Comparison of ENCODE assay signal across 10 cellular contexts in the genomic region with DNA sequence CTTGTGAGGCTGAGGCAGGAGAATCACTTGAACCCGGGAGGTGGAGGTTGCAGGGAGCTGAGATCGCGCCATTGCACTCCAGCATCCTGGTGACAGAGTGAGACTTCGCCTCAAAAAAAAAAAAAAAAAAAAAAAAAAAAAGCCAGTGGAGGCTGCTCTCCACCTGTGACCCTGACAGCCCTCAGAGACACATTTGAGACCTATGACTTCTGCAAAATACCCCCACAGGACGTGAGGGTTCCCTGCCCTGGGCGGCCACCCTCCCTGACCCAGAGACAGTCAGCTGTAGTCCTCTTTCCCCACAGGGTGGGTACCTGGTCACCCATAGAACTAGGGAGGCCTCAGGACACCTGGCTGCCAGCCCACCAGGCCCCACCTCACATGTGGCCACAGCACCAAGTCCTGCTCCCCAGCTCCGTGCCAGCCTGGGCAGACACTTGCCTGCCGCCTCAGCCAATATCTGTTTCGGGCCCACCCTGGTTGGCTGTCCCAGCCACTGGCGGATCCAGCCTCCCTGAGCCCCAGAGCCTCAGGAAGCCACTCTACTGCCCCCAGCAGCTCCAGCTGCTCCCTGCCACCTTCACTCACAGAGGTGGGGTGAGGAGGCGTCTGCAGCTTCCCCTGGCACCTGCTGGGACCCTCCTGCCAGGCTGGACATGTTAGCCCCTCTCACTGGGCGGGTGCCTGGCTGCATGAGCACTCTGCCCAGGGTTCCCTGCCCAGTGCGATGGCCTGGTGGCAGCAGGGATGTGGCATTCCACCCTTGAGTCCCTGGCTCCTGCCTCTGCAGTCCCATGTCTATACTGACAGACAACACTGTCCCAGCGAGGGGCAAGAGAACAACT. TPM values are rescaled to one million over a fixed set of nuclear protein-coding genes. Genes with fewer than 3 reads are reported as not detected.
DNase-seq lines count a peak whose midpoint lies in the region; ATAC-seq and TF ChIP-seq lines count a peak whose summit lies in the region.
"Had no signal": no experiment of that assay in that cellular context is flagged by ENCODE, and none has a peak within 500 bp of the region (broad histone marks: within the 10 kb centered on the region; RNA-seq: fewer than 3 reads in every experiment).

No MANE protein-coding gene starts in this region.

- intact Hi-C loops in heart right ventricle (cut with DNase I) (no loop called here), spleen (cut with DNase I; ENCODE audit: low total_unique reads) (no loop called here)

- H3K27me3 ChIP-seq in heart right ventricle, result no peaks in the 10 kb centered on the region
- H3K27me3 ChIP-seq in spleen (replicated peaks in 1 of 7), result no peaks in the 10 kb centered on the region

- H3K4me1 ChIP-seq in heart right ventricle (peaks cover 85 to 100% (median 96%) of the 10 kb centered on the region in 9 donors), spleen (peaks cover 90 to 100% (median 100%) of the 10 kb centered on the region in 6 donors)

- ATAC-seq in heart right ventricle (no peak), GM18520 (IDR thresholded peaks at IDR 0.05; ENCODE audit: unreplicated experiment) (no peak)

- H3K36me3 ChIP-seq in heart right ventricle (peaks cover 0 to 90% (median 30%) of the 10 kb centered on the region in 9 donors), spleen (peaks cover 0 to 99% (median 75%) of the 10 kb centered on the region in 6 donors)

- 68 to 79% methylated on average over 13 to 14 of the region's 14 CpGs for WGBS in heart right ventricle, 2 donors
- WGBS in spleen, 5 donors, result 62 to 79% (median 74%) methylated on average over 11 to 14 of the region's 14 CpGs

- 0 out of 2 replicates have a peak overlapping the region, but pooled peaks have one; percentile 78 for H3K27ac ChIP-seq in VCaP
- peak overlapping the region; percentile 19 to 100 (median 90) for H3K27ac ChIP-seq in heart right ventricle
- peak overlapping the region; percentile 65 to 100 (median 96) for H3K27ac ChIP-seq in spleen

- TF ChIP-seq CTCF in VCaP (conservative IDR thresholded peaks at IDR 0.05) (no peak), heart right ventricle (IDR thresholded peaks at IDR 0.05) (no peak), spleen (IDR thresholded peaks at IDR 0.05 in 8 of 11, conservative IDR thresholded peaks at IDR 0.05 in 3 of 11) (no peak)

- DNase-seq in DMS 273 (lab: John Stamatoyannopoulos, UW; ENCODE audit: unreplicated experiment) (peak; percentile 53), DMS 273 treated with DMSO at 0.1 percent for 48 hours (lab: John Stamatoyannopoulos, UW) (no peak), heart right ventricle (no peak), spleen (peak; percentile 84), NCI-H1694 (lab: John Stamatoyannopoulos, UW) (no peak), glomerular visceral epithelial cell (ENCODE audit: extremely low spot score) (no peak)
- DNase-seq: erythroblast; NK-92 treated with Interleukin-12 subunit alpha and Interleukin-12 subunit beta, amount 100 ng/mL, for 24 hours had no signal

- no peak for TF ChIP-seq POLR2A in spleen (IDR thresholded peaks at IDR 0.05)

- no peaks in the 10 kb centered on the region for H3K9me3 ChIP-seq in heart right ventricle
- H3K9me3 ChIP-seq in spleen, result no peaks in the 10 kb centered on the region

- H3K4me3 ChIP-seq in heart right ventricle, result no peak overlapping the region
- peak overlapping the region in 1 of 8 donors; percentile 17 for H3K4me3 ChIP-seq in spleen

RNA-seq across cellular contexts. Expression of gene MKNK2, which starts 7.0 kb away (rescaled TPM):
- total RNA-seq in heart right ventricle (100 to 1,000 TPM; 107 to 260 (median 144) TPM), spleen (100 to 1,000 TPM; 212 to 389 (median 265) TPM)
- polyA plus RNA-seq in heart right ventricle (100 to 1,000 TPM; 144 to 189 TPM), spleen (100 to 1,000 TPM in 1 of 3 donors, 10 to 100 TPM in 2; 88.2 to 154 (median 90.0) TPM)

RNA-seq across cellular contexts. Expression of gene BTBD2, which starts 28.6 kb away (rescaled TPM):
- 10 to 100 TPM; 45.1 to 70.4 (median 56.6) TPM for total RNA-seq in heart right ventricle
- polyA plus RNA-seq in heart right ventricle, result 10 to 100 TPM; 42.8 to 55.2 TPM
- total RNA-seq in spleen, result 10 to 100 TPM; 47.6 to 77.1 (median 65.5) TPM
- 10 to 100 TPM; 29.1 to 53.0 (median 31.2) TPM for polyA plus RNA-seq in spleen

RNA-seq across cellular contexts. Expression of gene MOB3A, which starts 52.0 kb away (rescaled TPM):
- total RNA-seq in heart right ventricle, result 10 to 100 TPM; 10.0 to 30.5 (median 16.2) TPM
- 10 to 100 TPM in 1 of 2 donors, 1 to 10 TPM in 1; 8.9 to 12.8 TPM for polyA plus RNA-seq in heart right ventricle
- 100 to 1,000 TPM in 5 of 7 donors, 10 to 100 TPM in 2; 80.8 to 161 (median 124) TPM for total RNA-seq in spleen
- polyA plus RNA-seq in spleen, result 10 to 100 TPM; 24.2 to 48.7 (median 37.6) TPM

RNA-seq across cellular contexts. Expression of gene IZUMO4, which starts 52.6 kb away (rescaled TPM):
- total RNA-seq in heart right ventricle (1 to 10 TPM; 1.2 to 6.5 (median 2.2) TPM), spleen (1 to 10 TPM; 1.9 to 5.8 (median 3.7) TPM)
- polyA plus RNA-seq in heart right ventricle (10 to 100 TPM in 1 of 2 donors, 1 to 10 TPM in 1; 8.6 to 13.1 TPM), spleen (10 to 100 TPM; 13.6 to 25.9 (median 16.7) TPM)

Comparison
In these comparisons a context has a peak if more than half of its experiments do, and no peak if none do; other contexts are left out.
1. DNase-seq: peak in DMS 273 (single experiment) and spleen (single experiment); none in DMS 273 treated with DMSO at 0.1 percent for 48 hours (single experiment), heart right ventricle (0 of 2), NCI-H1694 (single experiment) and glomerular visceral epithelial cell (single experiment).
2. Peak in every context shown above with its lines, with median percentiles within 50 percentile points of each other: H3K27ac ChIP-seq.